In the genomic region with DNA sequence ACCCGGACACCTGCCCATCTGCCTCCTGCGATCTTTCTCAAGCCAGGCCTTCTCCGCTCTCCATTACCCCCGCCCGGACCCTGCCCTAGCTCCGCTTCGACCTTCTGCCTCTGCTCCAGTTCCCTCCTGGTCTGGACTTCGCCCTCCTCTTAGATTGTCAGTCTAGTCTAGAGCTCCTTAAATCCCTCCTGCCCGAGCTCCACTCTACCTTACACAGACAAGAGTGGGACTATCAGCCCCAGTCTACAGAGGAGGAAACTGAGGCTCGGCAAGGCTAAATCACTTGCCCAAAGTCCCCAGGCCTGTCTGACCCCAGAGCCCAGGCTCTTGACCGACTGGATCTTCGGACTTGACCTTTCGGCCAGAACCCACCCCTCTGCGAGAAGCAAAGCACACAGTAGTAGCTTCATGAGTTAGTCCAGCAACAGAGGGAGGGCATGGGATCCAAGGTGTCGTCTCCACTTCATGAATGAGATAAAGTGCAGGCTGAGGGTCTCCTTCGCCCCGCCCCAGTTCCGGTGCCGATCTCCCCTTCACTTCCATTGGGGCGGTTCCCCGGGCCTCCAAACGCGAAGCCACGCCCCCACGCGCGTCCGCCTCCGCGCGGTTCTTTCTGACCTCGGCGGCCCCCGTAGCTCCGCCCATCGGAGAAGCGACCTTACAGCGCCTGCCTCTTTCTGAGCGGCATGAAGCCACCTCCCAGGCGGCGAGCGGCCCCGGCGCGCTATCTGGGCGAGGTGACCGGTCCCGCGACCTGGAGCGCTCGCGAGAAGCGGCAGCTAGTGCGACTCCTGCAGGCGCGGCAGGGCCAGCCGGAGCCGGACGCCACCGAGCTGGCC, we compare ENCODE assay signal across 1 cellular context.
TF ChIP-seq lines count a peak whose summit lies in the region.

A gene with protein sequence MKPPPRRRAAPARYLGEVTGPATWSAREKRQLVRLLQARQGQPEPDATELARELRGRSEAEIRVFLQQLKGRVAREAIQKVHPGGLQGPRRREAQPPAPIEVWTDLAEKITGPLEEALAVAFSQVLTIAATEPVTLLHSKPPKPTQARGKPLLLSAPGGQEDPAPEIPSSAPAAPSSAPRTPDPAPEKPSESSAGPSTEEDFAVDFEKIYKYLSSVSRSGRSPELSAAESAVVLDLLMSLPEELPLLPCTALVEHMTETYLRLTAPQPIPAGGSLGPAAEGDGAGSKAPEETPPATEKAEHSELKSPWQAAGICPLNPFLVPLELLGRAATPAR (plus strand): TSS at position 658 of the 839 bp plus-strand sequence. CDS start 29 bp downstream, at position 687.

TF ChIP-seq in endothelial cell of umbilical vein, 7 proteins besides CTCF, POLR2A, EP300 and RAD21:
- TF ChIP-seq POLR2AphosphoS5 (IDR thresholded peaks at IDR 0.05; ENCODE audit: insufficient read depth, low read depth, low read length), result peak; percentile 58
- no peak for TF ChIP-seq EZH2 (IDR thresholded peaks at IDR 0.05; ENCODE audit: borderline replicate concordance, low read depth, low read length, severe bottlenecking)
- no peak for TF ChIP-seq GATA2 (IDR thresholded peaks at IDR 0.05; ENCODE audit: insufficient read depth, insufficient read length, low read depth, low read length)
